In the genomic region with DNA sequence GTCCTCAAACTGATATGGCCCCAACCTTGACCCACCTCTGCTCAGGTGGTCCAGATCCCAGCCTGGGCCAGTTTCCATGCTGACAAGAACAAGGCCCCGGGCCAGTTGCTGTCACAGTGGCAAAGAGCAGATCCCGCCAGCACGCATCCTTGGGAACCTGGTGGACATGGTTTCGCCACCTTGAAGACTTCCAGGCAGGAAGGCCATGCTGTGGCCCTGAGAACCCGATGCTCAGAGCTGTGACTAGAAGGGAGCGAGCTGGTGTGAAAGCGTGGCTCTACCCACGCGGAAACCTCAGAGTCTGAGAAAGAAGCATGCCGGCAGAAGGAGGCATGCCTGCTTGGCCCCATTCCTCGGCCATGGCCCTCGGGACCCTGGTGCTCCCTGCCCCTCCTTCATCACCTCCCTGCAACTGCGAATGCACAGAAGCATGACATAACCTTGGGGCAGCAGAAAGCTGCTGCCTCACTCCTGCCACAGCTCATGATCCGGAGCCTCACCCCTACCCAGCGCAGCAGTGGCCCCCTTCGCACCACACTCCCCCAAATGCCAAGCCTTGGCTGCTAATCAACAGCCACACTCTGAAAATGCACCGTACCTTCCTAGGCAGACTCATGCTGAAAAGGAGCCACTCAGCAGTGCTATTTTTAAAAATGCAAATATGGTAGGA, we compare ENCODE assay signal across 18 cellular contexts. TPM values are rescaled to one million over a fixed set of nuclear protein-coding genes. Genes with fewer than 3 reads are reported as not detected.
DNase-seq lines count a peak whose midpoint lies in the region; ATAC-seq and TF ChIP-seq lines count a peak whose summit lies in the region.
"Had no signal": no experiment of that assay in that cellular context is flagged by ENCODE, and none has a peak within 500 bp of the region (broad histone marks: within the 10 kb centered on the region; RNA-seq: fewer than 3 reads in every experiment).

No MANE protein-coding gene starts in this region.

- H3K9me3 Mint-ChIP-seq in WTC11: no peaks in the 10 kb centered on the region
- no peaks in the 10 kb centered on the region for H3K9me3 Mint-ChIP-seq in activated CD8-positive, alpha-beta memory T cell treated with anti-CD3 and anti-CD28 coated beads, Interleukin-2, amount 10 ng/mL, durations not matched to agents 7 days and 5 days (ENCODE audit: low read depth)

- TF ChIP-seq CTCF in WTC11 (IDR thresholded peaks at IDR 0.05): no peak

- H3K9me3 ChIP-seq in skeletal muscle tissue (ENCODE audit: control insufficient read depth in 3 of 3, low read length in 3 of 3): no peaks in the 10 kb centered on the region
- H3K9me3 ChIP-seq: A549, Caco-2, esophagus muscularis mucosa, lower lobe of right lung, testis had no signal

- no peak overlapping the region for H3K27ac ChIP-seq in skeletal muscle tissue (ENCODE audit: low read depth, low read length)
- H3K27ac ChIP-seq: A549, lower lobe of right lung, testis had no signal

- H3K27me3 Mint-ChIP-seq in WTC11 (ENCODE audit: low read depth): no peaks in the 10 kb centered on the region
- no peaks in the 10 kb centered on the region for H3K27me3 Mint-ChIP-seq in activated CD8-positive, alpha-beta memory T cell treated with anti-CD3 and anti-CD28 coated beads, Interleukin-2, amount 10 ng/mL, durations not matched to agents 7 days and 5 days

- intact Hi-C loops in left cardiac atrium (cut with DNase I): no loop called here

- H3K36me3 ChIP-seq in skeletal muscle tissue (ENCODE audit: control insufficient read depth in 3 of 3, insufficient read depth in 3 of 3, low read length in 3 of 3): no peaks in the 10 kb centered on the region
- H3K36me3 ChIP-seq: esophagus muscularis mucosa, lower lobe of right lung had no signal

- H3K4me3 ChIP-seq in skeletal muscle tissue (ENCODE audit: low read length in 3 of 3): no peak overlapping the region
- H3K4me3 ChIP-seq: A549, esophagus muscularis mucosa, lower lobe of right lung, testis had no signal

- CTCF ChIA-PET in WTC11 (lab: Charles Lee): interaction anchor here (1.0 to 1.2 kb wide), 2 partner anchors 11 to 22 kb away, joined by 4 read pairs; no protein-coding TSS in a partner anchor
- CTCF ChIA-PET in activated CD8-positive, alpha-beta memory T cell treated with anti-CD3 and anti-CD28 coated beads, Interleukin-2, amount 10 ng/mL, durations not matched to agents 7 days and 5 days (lab: Charles Lee): no interaction called here

- ATAC-seq in WTC11 (no peak), left cardiac atrium (peak; percentile 18 to 34), HG03457 (IDR thresholded peaks at IDR 0.05; ENCODE audit: unreplicated experiment) (no peak)
- ATAC-seq in activated CD8-positive, alpha-beta memory T cell treated with anti-CD3 and anti-CD28 coated beads, Interleukin-2, amount 10 ng/mL, durations not matched to agents 7 days and 5 days: no peak
- ATAC-seq: A549 had no signal

- H3K36me3 Mint-ChIP-seq in WTC11: peaks cover 12% of the 10 kb centered on the region; the same call in 1 of the 2 replicates
- no peaks in the 10 kb centered on the region for H3K36me3 Mint-ChIP-seq in activated CD8-positive, alpha-beta memory T cell treated with anti-CD3 and anti-CD28 coated beads, Interleukin-2, amount 10 ng/mL, durations not matched to agents 7 days and 5 days

- H3K4me1 ChIP-seq in skeletal muscle tissue (ENCODE audit: control insufficient read depth in 3 of 3, insufficient read depth in 3 of 3, low read length in 3 of 3): peaks cover 44 to 51% (median 51%) of the 10 kb centered on the region in 3 donors
- H3K4me1 ChIP-seq: A549, Caco-2 had no signal

- H3K9ac ChIP-seq in skeletal muscle tissue (ENCODE audit: low read depth in 1 of 3, low read length in 3 of 3): peak overlapping the region in 2 of 3 donors; percentile 33 to 40

- POLR2A ChIA-PET in WTC11 (lab: Charles Lee): no interaction called here

- peak overlapping the region; percentile 37; the same call in 1 of the 2 replicates for H3K27ac Mint-ChIP-seq in WTC11
- H3K27ac Mint-ChIP-seq in activated CD8-positive, alpha-beta memory T cell treated with anti-CD3 and anti-CD28 coated beads, Interleukin-2, amount 10 ng/mL, durations not matched to agents 7 days and 5 days: no peak overlapping the region

- H3K4me1 Mint-ChIP-seq in WTC11: peaks cover 46% of the 10 kb centered on the region
- H3K4me1 Mint-ChIP-seq in activated CD8-positive, alpha-beta memory T cell treated with anti-CD3 and anti-CD28 coated beads, Interleukin-2, amount 10 ng/mL, durations not matched to agents 7 days and 5 days: no peaks in the 10 kb centered on the region

- no peaks in the 10 kb centered on the region for H3K27me3 ChIP-seq in skeletal muscle tissue (ENCODE audit: control insufficient read depth in 3 of 3, insufficient read depth in 3 of 3, low read length in 3 of 3)
- H3K27me3 ChIP-seq: esophagus muscularis mucosa, testis had no signal

- no peak overlapping the region for H3K4me3 Mint-ChIP-seq in WTC11
- H3K4me3 Mint-ChIP-seq in activated CD8-positive, alpha-beta memory T cell treated with anti-CD3 and anti-CD28 coated beads, Interleukin-2, amount 10 ng/mL, durations not matched to agents 7 days and 5 days: no peak overlapping the region

- DNase-seq in NCI-H345 treated with DMSO at 0.1 percent for 48 hours (lab: John Stamatoyannopoulos, UW; ENCODE audit: unreplicated experiment) (peak; percentile 28), NCI-H345 (lab: John Stamatoyannopoulos, UW) (no peak), WTC11 (ENCODE audit: low spot score) (no peak), left cardiac atrium (no peak), NCI-H510A (lab: John Stamatoyannopoulos, UW) (no peak)
- DNase-seq in activated CD8-positive, alpha-beta memory T cell treated with anti-CD3 and anti-CD28 coated beads, Interleukin-2, amount 10 ng/mL, durations not matched to agents 7 days and 5 days: no peak
- DNase-seq: activated CD4-positive, CD25-positive, alpha-beta regulatory T cell; activated CD8-positive, alpha-beta memory T cell treated with anti-CD3 and anti-CD28 coated beads, Interleukin-2, amount 50 U/mL, for 48 hours; Caco-2; GOT3; hippocampal formation; lower lobe of right lung; stimulated activated CD4-positive, alpha-beta T cell treated with anti-CD3 and anti-CD28 coated beads, Interleukin-12 subunit alpha, Interleukin-12 subunit beta, amount 100 ng/mL, for 4 hours; testis had no signal

TF ChIP-seq in WTC11, 78 proteins besides CTCF, POLR2A, EP300 and RAD21:
- TF ChIP-seq NR1H2 (CRISPR knock-in tag; IDR thresholded peaks at IDR 0.05): no peak
- TF ChIP-seq, protein P1, sequence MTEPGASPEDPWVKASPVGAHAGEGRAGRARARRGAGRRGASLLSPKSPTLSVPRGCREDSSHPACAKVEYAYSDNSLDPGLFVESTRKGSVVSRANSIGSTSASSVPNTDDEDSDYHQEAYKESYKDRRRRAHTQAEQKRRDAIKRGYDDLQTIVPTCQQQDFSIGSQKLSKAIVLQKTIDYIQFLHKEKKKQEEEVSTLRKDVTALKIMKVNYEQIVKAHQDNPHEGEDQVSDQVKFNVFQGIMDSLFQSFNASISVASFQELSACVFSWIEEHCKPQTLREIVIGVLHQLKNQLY (CRISPR knock-in tag; IDR thresholded peaks at IDR 0.05): no peak
- no peak for TF ChIP-seq SMAD4 (CRISPR knock-in tag; IDR thresholded peaks at IDR 0.05)

RNA-seq across cellular contexts. Expression of a gene that starts 33.2 kb away (rescaled TPM):
- 57.1 to 68.9 TPM (median 59.6 TPM) in 3 replicates for total RNA-seq in WTC11 (2021)
- 10 to 100 TPM; 28.3 to 29.1 TPM for total RNA-seq in left cardiac atrium
- total RNA-seq in skeletal muscle tissue: 20.9 TPM
- 10 to 100 TPM; 30.2 to 34.7 TPM for total RNA-seq in activated CD8-positive, alpha-beta memory T cell treated with anti-CD3 and anti-CD28 coated beads, Interleukin-2, amount 10 ng/mL, durations not matched to agents 7 days and 5 days

RNA-seq across cellular contexts. Expression of a gene that starts 35.3 kb away (rescaled TPM):
- total RNA-seq in WTC11 (2021): 2.5 to 2.9 TPM (median 2.8 TPM) in 3 replicates
- 10 to 100 TPM in 1 of 2 donors, 1 to 10 TPM in 1; 4.8 to 27.9 TPM for total RNA-seq in left cardiac atrium
- 2.1 TPM for total RNA-seq in skeletal muscle tissue
- 1 to 10 TPM; 5.4 to 8.4 TPM for total RNA-seq in activated CD8-positive, alpha-beta memory T cell treated with anti-CD3 and anti-CD28 coated beads, Interleukin-2, amount 10 ng/mL, durations not matched to agents 7 days and 5 days

RNA-seq across cellular contexts. Expression of a gene that starts 47.7 kb away (rescaled TPM):
- total RNA-seq in WTC11 (2021): 0.17 to 0.57 TPM in 2 of 3 replicates, not detected in the other
- total RNA-seq in left cardiac atrium: not detected
- not detected for total RNA-seq in skeletal muscle tissue
- total RNA-seq in activated CD8-positive, alpha-beta memory T cell treated with anti-CD3 and anti-CD28 coated beads, Interleukin-2, amount 10 ng/mL, durations not matched to agents 7 days and 5 days: not detected
- total RNA-seq: Caco-2, esophagus muscularis mucosa, lower lobe of right lung had no signal

Comparison
In these comparisons a context has a peak if more than half of its experiments do, and no peak if none do; other contexts are left out.
1. ATAC-seq: peak in left cardiac atrium (2 of 2); none in WTC11 (single experiment), activated CD8-positive, alpha-beta memory T cell treated with anti-CD3 and anti-CD28 coated beads, Interleukin-2, amount 10 ng/mL, durations not matched to agents 7 days and 5 days (single experiment) and HG03457 (single experiment).